In the genomic region with DNA sequence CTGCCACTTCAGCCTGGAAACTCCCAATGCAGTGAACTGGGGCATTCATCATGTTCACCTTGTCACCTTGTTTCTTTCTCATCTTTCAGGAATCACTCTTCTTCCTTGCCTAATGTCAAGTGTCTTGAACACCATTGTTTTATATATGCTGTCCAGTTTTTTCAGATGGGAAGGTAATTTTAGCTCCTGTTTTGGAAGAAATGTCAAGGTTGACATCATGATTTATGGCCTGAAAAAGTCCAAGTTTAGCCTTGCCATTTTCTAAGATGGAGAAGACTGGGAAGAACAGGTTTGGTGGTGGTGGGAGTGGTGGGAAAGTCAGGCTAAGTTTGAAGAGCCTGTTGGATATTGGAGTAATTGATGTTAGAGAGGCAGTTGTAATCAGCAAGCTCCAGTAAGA, we compare ENCODE assay signal across 26 cellular contexts.
"Had no signal": no experiment of that assay in that cellular context is flagged by ENCODE, and none has a peak within 500 bp of the region (broad histone marks: within the 10 kb centered on the region; RNA-seq: fewer than 3 reads in every experiment).

No MANE protein-coding gene starts in this region.

- H3K27ac Mint-ChIP-seq: naive thymus-derived CD8-positive, alpha-beta T cell; natural killer cell treated with Interleukin-12 subunit alpha and Interleukin-12 subunit beta and Interleukin-15 and Interleukin-18, amount 100 ng/mL, for 72 hours; neural progenitor cell; progenitor cell of endocrine pancreas; stimulated activated effector memory CD8-positive, alpha-beta T cell treated with anti-CD3 and anti-CD28 coated beads, Interleukin-12 subunit alpha, Interleukin-12 subunit beta, amount 100 ng/mL, for 72 hours; stimulated activated naive CD8-positive, alpha-beta T cell treated with anti-CD3 and anti-CD28 coated beads, Interleukin-15, amount 100 ng/mL, for 72 hours; type B pancreatic cell had no signal

- H3K27me3 Mint-ChIP-seq: naive thymus-derived CD8-positive, alpha-beta T cell; natural killer cell treated with Interleukin-12 subunit alpha and Interleukin-12 subunit beta and Interleukin-15 and Interleukin-18, amount 100 ng/mL, for 72 hours; progenitor cell of endocrine pancreas; stimulated activated naive CD8-positive, alpha-beta T cell treated with anti-CD3 and anti-CD28 coated beads, Interleukin-15, amount 100 ng/mL, for 72 hours; type B pancreatic cell had no signal

- H3K36me3 Mint-ChIP-seq: neural progenitor cell; stimulated activated effector memory CD8-positive, alpha-beta T cell treated with anti-CD3 and anti-CD28 coated beads, Interleukin-12 subunit alpha, Interleukin-12 subunit beta, amount 100 ng/mL, for 72 hours; type B pancreatic cell had no signal

- H3K9me3 Mint-ChIP-seq: natural killer cell treated with Interleukin-12 subunit alpha and Interleukin-12 subunit beta and Interleukin-15 and Interleukin-18, amount 100 ng/mL, for 72 hours; neural progenitor cell; type B pancreatic cell had no signal

- H3K4me1 Mint-ChIP-seq: neural progenitor cell; stimulated activated effector memory CD8-positive, alpha-beta T cell treated with anti-CD3 and anti-CD28 coated beads, Interleukin-12 subunit alpha, Interleukin-12 subunit beta, amount 100 ng/mL, for 72 hours; stimulated activated naive CD8-positive, alpha-beta T cell treated with anti-CD3 and anti-CD28 coated beads, Interleukin-15, amount 100 ng/mL, for 72 hours had no signal

- DNase-seq: naive thymus-derived CD8-positive, alpha-beta T cell; occipital lobe; ovary; psoas muscle; right cardiac atrium; right lobe of liver; sigmoid colon; small intestine; stimulated activated CD4-positive, alpha-beta T cell treated with anti-CD3 and anti-CD28 coated beads, Interleukin-15, amount 100 ng/mL, for 24 hours; stimulated activated CD4-positive, alpha-beta T cell treated with anti-CD3 and anti-CD28 coated beads, Interleukin-2, amount 100 ng/mL, for 24 hours; stimulated activated CD4-positive, alpha-beta T cell treated with anti-CD3 and anti-CD28 coated beads, Interleukin-2, amount 100 ng/mL, for 48 hours; stimulated activated CD4-positive, alpha-beta T cell treated with anti-CD3 and anti-CD28 coated beads, Interleukin-4, amount 100 ng/mL, for 24 hours; stimulated activated naive CD4-positive, alpha-beta T cell; stimulated activated naive CD8-positive, alpha-beta T cell treated with anti-CD3 and anti-CD28 coated beads, Interleukin-15, amount 100 ng/mL, for 72 hours; stimulated activated naive CD8-positive, alpha-beta T cell treated with anti-CD3 and anti-CD28 coated beads, Interleukin-15, Interleukin-2, amounts not matched to agents 100 U/mL and 50 U/mL, for 24 hours; substantia nigra; testis; tibial artery; transverse colon; upper lobe of right lung; uterus had no signal

- H3K4me3 Mint-ChIP-seq: naive thymus-derived CD8-positive, alpha-beta T cell; natural killer cell treated with Interleukin-12 subunit alpha and Interleukin-12 subunit beta and Interleukin-15 and Interleukin-18, amount 100 ng/mL, for 72 hours; neural progenitor cell; stimulated activated effector memory CD8-positive, alpha-beta T cell treated with anti-CD3 and anti-CD28 coated beads, Interleukin-12 subunit alpha, Interleukin-12 subunit beta, amount 100 ng/mL, for 72 hours; stimulated activated naive CD8-positive, alpha-beta T cell treated with anti-CD3 and anti-CD28 coated beads, Interleukin-15, amount 100 ng/mL, for 72 hours; type B pancreatic cell had no signal

- ATAC-seq: naive thymus-derived CD8-positive, alpha-beta T cell; natural killer cell treated with Interleukin-12 subunit alpha and Interleukin-12 subunit beta and Interleukin-15 and Interleukin-18, amount 100 ng/mL, for 72 hours; psoas muscle; right cardiac atrium; right lobe of liver; stimulated activated effector memory CD8-positive, alpha-beta T cell treated with anti-CD3 and anti-CD28 coated beads, Interleukin-12 subunit alpha, Interleukin-12 subunit beta, amount 100 ng/mL, for 72 hours; stimulated activated naive CD8-positive, alpha-beta T cell treated with anti-CD3 and anti-CD28 coated beads, Interleukin-15, amount 100 ng/mL, for 72 hours; stimulated activated naive CD8-positive, alpha-beta T cell treated with anti-CD3 and anti-CD28 coated beads, Interleukin-15, Interleukin-2, amounts not matched to agents 100 U/mL and 50 U/mL, for 24 hours; upper lobe of right lung had no signal
